ENCODE assay signal across 2 cellular contexts in genomic region chr12:69601962-69602685, GRCh38.
TF ChIP-seq lines count a peak whose summit lies in the region.

No MANE protein-coding gene starts in this region.

TF ChIP-seq in HepG2, 621 proteins besides CTCF, POLR2A, EP300 and RAD21:
- TF ChIP-seq ZNF460 (CRISPR knock-in tag; IDR thresholded peaks at IDR 0.05; ENCODE audit: borderline replicate concordance) (no peak), POLR2G (IDR thresholded peaks at IDR 0.05; ENCODE audit: low read depth, low read length) (0 out of 2 replicates have a peak, but pooled peaks have one; percentile 28)

TF ChIP-seq in HEK293T, 16 proteins besides CTCF, POLR2A, EP300 and RAD21:
- TF ChIP-seq LEF1 (IDR thresholded peaks at IDR 0.05; ENCODE audit: borderline replicate concordance) (no peak), ZNF384 (IDR thresholded peaks at IDR 0.05) (0 out of 2 replicates have a peak, but pooled peaks have one; percentile 13)
TF ChIP-seq in HEK293T: peak in this region for 1.
